ENCODE assay signal across 10 cellular contexts in the genomic region with DNA sequence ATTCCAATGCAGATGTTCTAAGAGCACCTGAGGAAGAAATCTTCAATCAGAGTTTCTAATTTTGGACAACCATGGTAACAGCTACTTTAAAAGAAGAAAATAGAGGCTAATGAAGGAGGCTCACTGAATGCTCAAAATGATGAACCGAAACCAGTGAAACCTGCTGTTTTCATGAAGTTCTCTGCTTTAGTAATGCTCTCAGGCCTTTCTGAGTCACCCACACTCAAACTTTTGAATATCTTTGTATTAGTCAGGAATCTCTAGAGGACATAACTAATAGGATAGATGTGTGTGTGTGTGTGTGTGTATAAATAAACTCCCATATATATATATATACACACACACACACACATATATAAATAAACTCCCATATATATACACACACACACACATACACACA.
A peak's percentile ranks its signal among the peaks of the same experiment; 100 is the strongest.
DNase-seq lines count a peak whose midpoint lies in the region; ATAC-seq lines count a peak whose summit lies in the region.
"Had no signal": no experiment of that assay in that cellular context is flagged by ENCODE, and none has a peak within 500 bp of the region (broad histone marks: within the 10 kb centered on the region; RNA-seq: fewer than 3 reads in every experiment).

No MANE protein-coding gene starts in this region.

- ATAC-seq in GM19463 (IDR thresholded peaks at IDR 0.05; ENCODE audit: unreplicated experiment) (peak; percentile 92), HG02885 (IDR thresholded peaks at IDR 0.05; ENCODE audit: poor library complexity, unreplicated experiment) (peak; percentile 87), GM19324 (IDR thresholded peaks at IDR 0.05; ENCODE audit: low FRiP score, unreplicated experiment) (no peak)

- DNase-seq in NCI-H226 (peak; percentile 18), SW 1271 (lab: John Stamatoyannopoulos, UW) (no peak), NCI-H2196 treated with DMSO at 0.1 percent for 48 hours (lab: John Stamatoyannopoulos, UW; ENCODE audit: unreplicated experiment) (no peak), middle frontal gyrus (ENCODE audit: extremely low spot score, low spot score) (no peak)
- DNase-seq: activated CD4-positive, CD25-positive, alpha-beta regulatory T cell treated with anti-CD3 and anti-CD28 coated beads, Interleukin-2, amount 50 U/mL, for 72 hours; NCI-H2029 treated with DMSO at 0.1 percent for 48 hours; tibial artery had no signal
